ENCODE assay signal across 20 cellular contexts in the genomic region with DNA sequence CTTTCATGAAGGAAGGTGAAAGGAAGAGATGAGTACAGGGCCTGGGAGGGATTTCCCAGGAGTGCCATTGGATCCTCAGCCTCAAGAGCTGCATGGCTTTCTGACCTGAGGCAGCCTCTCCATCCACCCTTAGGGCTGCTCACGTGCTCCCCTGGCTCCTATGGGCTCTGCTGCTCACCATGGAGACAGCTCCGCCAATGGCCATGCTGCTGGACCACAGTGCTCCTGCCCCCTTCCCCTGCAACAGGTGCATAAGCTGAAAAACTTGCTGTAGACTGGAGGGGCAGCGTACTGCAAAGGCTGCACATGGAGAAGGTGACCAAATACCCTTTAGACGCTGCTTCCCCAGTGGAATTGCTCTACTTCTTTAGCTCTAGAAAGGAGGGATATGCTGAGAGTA.
DNase-seq lines count a peak whose midpoint lies in the region; ATAC-seq, FAIRE-seq and TF ChIP-seq lines count a peak whose summit lies in the region.
"Had no signal": no experiment of that assay in that cellular context is flagged by ENCODE, and none has a peak within 500 bp of the region (broad histone marks: within the 10 kb centered on the region; RNA-seq: fewer than 3 reads in every experiment).

No MANE protein-coding gene starts in this region.

- POLR2A ChIA-PET in HCT116 (lab: Charles Lee): no interaction called here
- POLR2A ChIA-PET in K562 (lab: Yijun Ruan, JAX): interaction anchor here (1.2 kb wide), 1 partner anchor 14 kb away, joined by 3 read pairs; no protein-coding TSS in a partner anchor

- no peak overlapping the region for H3K4me3 Mint-ChIP-seq in glutamatergic neuron (ENCODE audit: unreplicated experiment)
- H3K4me3 Mint-ChIP-seq: CD4-positive, alpha-beta memory T cell had no signal

- no peaks in the 10 kb centered on the region for H3K9me1 ChIP-seq in K562 (ENCODE audit: control insufficient read depth, insufficient read depth, low read length)

- H3K9ac ChIP-seq in HCT116 (ENCODE audit: low read length): no peak overlapping the region
- H3K9ac ChIP-seq in K562 (ENCODE audit: insufficient read depth in 1 of 2, low read depth in 2 of 2, low read length in 2 of 2): no peak overlapping the region

- H3K79me2 ChIP-seq in HCT116 (ENCODE audit: insufficient read depth, low read length) (no peaks in the 10 kb centered on the region), K562 (ENCODE audit: control insufficient read depth, insufficient read depth, low read length) (no peaks in the 10 kb centered on the region)

- 6% methylated on average over 4 of the region's 4 CpGs for WGBS in K562 (ENCODE audit: insufficient coverage, low coverage, missing lambda C conversion rate)
- WGBS in tibial nerve, 2 donors: 82 to 88% methylated on average over 4 of the region's 4 CpGs
- WGBS in right lobe of liver (ENCODE audit: insufficient coverage, low coverage, low lambda C conversion rate, missing lambda C conversion rate): 83% methylated on average over 2 of the region's 4 CpGs

- FAIRE-seq in K562 (lab: Jason Lieb, UNC): no peak
- FAIRE-seq: A549, D721Med, G401.6, GM19239, H1, HepG2 had no signal

- H3K4me3 ChIP-seq in HCT116 (replicated peaks in 1 of 2; ENCODE audit: low read depth in 1 of 2, low read length in 2 of 2): no peak overlapping the region
- no peak overlapping the region for H3K4me3 ChIP-seq in K562
- no peak overlapping the region for H3K4me3 ChIP-seq in upper lobe of right lung
- H3K4me3 ChIP-seq in tibial nerve: no peak overlapping the region
- no peak overlapping the region for H3K4me3 ChIP-seq in right lobe of liver
- H3K4me3 ChIP-seq: A549 had no signal

- in situ Hi-C loops in K562 (cut with MboI): loop anchor here (10.0 kb wide), 1 partner anchor 603 kb away; no protein-coding TSS in a partner anchor

- H3K27me3 Mint-ChIP-seq in glutamatergic neuron (ENCODE audit: unreplicated experiment): peaks cover 2% of the 10 kb centered on the region

- no peak for TF ChIP-seq CTCF in HCT116 (IDR thresholded peaks at IDR 0.05 in 2 of 3, conservative IDR thresholded peaks at IDR 0.05 in 1 of 3; ENCODE audit: borderline replicate concordance in 1 of 3, insufficient read depth in 1 of 3, low read depth in 2 of 3, low read length in 2 of 3)
- no peak for TF ChIP-seq CTCF in K562 (IDR thresholded peaks at IDR 0.05 in 2 of 3, conservative IDR thresholded peaks at IDR 0.05 in 1 of 3; ENCODE audit: insufficient read depth in 2 of 3, low read depth in 1 of 3, low read length in 3 of 3)
- TF ChIP-seq CTCF in upper lobe of right lung (IDR thresholded peaks at IDR 0.05): no peak
- no peak for TF ChIP-seq CTCF in glutamatergic neuron (IDR thresholded peaks at IDR 0.05; ENCODE audit: partially characterized antibody, unreplicated experiment)
- no peak for TF ChIP-seq CTCF in tibial nerve (IDR thresholded peaks at IDR 0.05)
- TF ChIP-seq CTCF in right lobe of liver (IDR thresholded peaks at IDR 0.05): no peak

- no peak for DNase-seq in HCT116 (ENCODE audit: low read depth, low spot score)
- DNase-seq in K562 (ENCODE audit: extremely low read depth in 1 of 4, low spot score in 3 of 4): peak in 3 of 4 experiments; percentile 24 to 29 (median 28)
- DNase-seq in upper lobe of right lung: peak; percentile 29
- no peak for DNase-seq in glutamatergic neuron
- no peak for DNase-seq in tibial nerve (ENCODE audit: low spot score in 2 of 2)
- DNase-seq in right lobe of liver: no peak
- DNase-seq: BE2C; CD4-positive, alpha-beta memory T cell; DMS153; DMS79 treated with DMSO at 0.1 percent for 48 hours; EL; HCEC 1CT had no signal

- H3K27me3 ChIP-seq in HCT116 (ENCODE audit: insufficient read depth, low read length) (peaks cover 42% of the 10 kb centered on the region), K562 (ENCODE audit: control insufficient read depth in 2 of 2, insufficient read depth in 2 of 2, low read length in 2 of 2) (peaks cover 4 to 21% of the 10 kb centered on the region in 2 experiments; a peak in 4 of 5 replicates), upper lobe of right lung (no peaks in the 10 kb centered on the region), tibial nerve (no peaks in the 10 kb centered on the region), right lobe of liver (no peaks in the 10 kb centered on the region)
- H3K27me3 ChIP-seq: BE2C had no signal

- H3K27ac ChIP-seq in HCT116 (ENCODE audit: low read depth, low read length) (no peak overlapping the region), K562 (ENCODE audit: extremely low read depth, low read depth, low read length) (no peak overlapping the region), upper lobe of right lung (no peak overlapping the region), tibial nerve (no peak overlapping the region), right lobe of liver (no peak overlapping the region)
- H3K27ac ChIP-seq: A549, C4-2B had no signal

- no peak for TF ChIP-seq POLR2A in HCT116 (IDR thresholded peaks at IDR 0.05; ENCODE audit: borderline replicate concordance, extremely low read depth, insufficient read depth, insufficient read length)
- TF ChIP-seq POLR2A in K562 (conservative IDR thresholded peaks at IDR 0.05): no peak
- TF ChIP-seq POLR2A in tibial nerve (IDR thresholded peaks at IDR 0.05): no peak
- TF ChIP-seq POLR2A in right lobe of liver (IDR thresholded peaks at IDR 0.05): no peak

- RAD21 ChIA-PET in HCT116 (lab: Charles Lee; ENCODE audit: low non-redundant PET in 1 of 2, low total read pairs in 2 of 2, uncharacterized antibody in 2 of 2, unreplicated experiment in 2 of 2): no interaction called here

- no peak for TF ChIP-seq RAD21 in HCT116 (IDR thresholded peaks at IDR 0.05; ENCODE audit: low read depth)
- TF ChIP-seq RAD21 in K562 (CRISPR knock-in tag; conservative IDR thresholded peaks at IDR 0.05 in 1 of 2, IDR thresholded peaks at IDR 0.05 in 1 of 2): no peak

- no peaks in the 10 kb centered on the region for H3K36me3 Mint-ChIP-seq in glutamatergic neuron (ENCODE audit: unreplicated experiment)
- H3K36me3 Mint-ChIP-seq: CD4-positive, alpha-beta memory T cell had no signal

- no peaks in the 10 kb centered on the region for H3K9me2 ChIP-seq in HCT116 (ENCODE audit: insufficient read depth)

- H4K20me1 ChIP-seq in HCT116 (ENCODE audit: insufficient read depth): no peaks in the 10 kb centered on the region
- no peaks in the 10 kb centered on the region for H4K20me1 ChIP-seq in K562 (replicated peaks; ENCODE audit: control insufficient read depth, insufficient read depth, low read length)

- H3K9me3 Mint-ChIP-seq in glutamatergic neuron (ENCODE audit: unreplicated experiment): peaks cover 2% of the 10 kb centered on the region
- H3K9me3 Mint-ChIP-seq: CD4-positive, alpha-beta memory T cell had no signal

- H3K9me3 ChIP-seq in HCT116 (ENCODE audit: control insufficient read depth in 1 of 2, insufficient read depth in 1 of 2, low read depth in 1 of 2, low read length in 2 of 2): no peaks in the 10 kb centered on the region
- no peaks in the 10 kb centered on the region for H3K9me3 ChIP-seq in K562 (replicated peaks; ENCODE audit: control insufficient read depth, insufficient read depth, low read depth, low read length)
- no peaks in the 10 kb centered on the region for H3K9me3 ChIP-seq in upper lobe of right lung
- H3K9me3 ChIP-seq in tibial nerve: no peaks in the 10 kb centered on the region
- H3K9me3 ChIP-seq in right lobe of liver: no peaks in the 10 kb centered on the region
- H3K9me3 ChIP-seq: A549, BE2C had no signal

- no peak for TF ChIP-seq EP300 in K562 (IDR thresholded peaks at IDR 0.05; ENCODE audit: low read length)
- TF ChIP-seq EP300 in tibial nerve (IDR thresholded peaks at IDR 0.05): no peak

- ATAC-seq in GM18868 (IDR thresholded peaks at IDR 0.05; ENCODE audit: unreplicated experiment): peak; percentile 42
- ATAC-seq in HCT116: peak; percentile 62
- ATAC-seq in K562: peak; percentile 51
- ATAC-seq in upper lobe of right lung: no peak
- no peak for ATAC-seq in right lobe of liver
- ATAC-seq: A549 had no signal

- H2AFZ ChIP-seq in HCT116 (ENCODE audit: low read depth, low read length, poor library complexity, severe bottlenecking) (no peak overlapping the region), K562 (ENCODE audit: low read depth, low read length) (no peak overlapping the region)

- intact Hi-C loops in HCT116 (cut with micrococcal nuclease): no loop called here
- intact Hi-C loops in K562 (cut with micrococcal nuclease): no loop called here
- intact Hi-C loops in upper lobe of right lung (cut with DNase I): no loop called here
- intact Hi-C loops in right lobe of liver (cut with DNase I): no loop called here

- H3K4me1 ChIP-seq in HCT116 (ENCODE audit: control insufficient read depth in 1 of 2, insufficient read depth in 2 of 2, low read length in 2 of 2) (no peaks in the 10 kb centered on the region), K562 (replicated peaks in 1 of 2; ENCODE audit: control insufficient read depth in 2 of 2, insufficient read depth in 2 of 2, low read length in 2 of 2) (peaks cover 6 to 11% of the 10 kb centered on the region in 2 experiments; a peak in 4 of 5 replicates), upper lobe of right lung (no peaks in the 10 kb centered on the region), tibial nerve (peaks cover 0 to 12% (median 3%) of the 10 kb centered on the region in 4 donors), right lobe of liver (no peaks in the 10 kb centered on the region)
- H3K4me1 ChIP-seq: A549, BE2C had no signal

- BruUV-seq in HCT116 (replicated peaks; lab: Mats Ljungman, UMichigan) (no TSS peak), K562 (replicated peaks; lab: Mats Ljungman, UMichigan) (no TSS peak)

- no peaks in the 10 kb centered on the region for H3K36me3 ChIP-seq in HCT116 (ENCODE audit: control insufficient read depth in 1 of 2, insufficient read depth in 2 of 2, low read length in 2 of 2)
- H3K36me3 ChIP-seq in K562 (ENCODE audit: control insufficient read depth, insufficient read depth, low read length): no peaks in the 10 kb centered on the region
- H3K36me3 ChIP-seq in upper lobe of right lung: no peaks in the 10 kb centered on the region
- H3K36me3 ChIP-seq in tibial nerve: no peaks in the 10 kb centered on the region
- no peaks in the 10 kb centered on the region for H3K36me3 ChIP-seq in right lobe of liver

- CTCF ChIA-PET in HCT116 (lab: Charles Lee) (no interaction called here), K562 (lab: Yijun Ruan, JAX; ENCODE audit: low intra/inter-chr PET ratio) (no interaction called here)

- H3K4me1 Mint-ChIP-seq in glutamatergic neuron (ENCODE audit: low read depth, unreplicated experiment): no peaks in the 10 kb centered on the region
- H3K4me1 Mint-ChIP-seq: CD4-positive, alpha-beta memory T cell had no signal

- H3K4me2 ChIP-seq in HCT116 (ENCODE audit: low read length) (no peak overlapping the region), K562 (ENCODE audit: insufficient read depth, low read length) (no peak overlapping the region)
- H3K4me2 ChIP-seq: A549 had no signal

- no peak overlapping the region for H3K27ac Mint-ChIP-seq in glutamatergic neuron (ENCODE audit: unreplicated experiment)
- H3K27ac Mint-ChIP-seq: CD4-positive, alpha-beta memory T cell had no signal

TF ChIP-seq in HCT116, 20 proteins besides CTCF, POLR2A, EP300 and RAD21 (continues in another document):
- TF ChIP-seq JUND (IDR thresholded peaks at IDR 0.05) (no peak), SP1 (IDR thresholded peaks at IDR 0.05; ENCODE audit: low read depth) (no peak)

TF ChIP-seq in K562, 482 proteins besides CTCF, POLR2A, EP300 and RAD21 (continues in another document):
- peak; percentile 42; the same call in 1 of the 2 replicates for TF ChIP-seq RFX1 (IDR thresholded peaks at IDR 0.05)
- peak; percentile 44; the same call in 1 of the 2 replicates for TF ChIP-seq BHLHE40 (IDR thresholded peaks at IDR 0.05; ENCODE audit: low read length)
- no peak for TF ChIP-seq SOX6 (IDR thresholded peaks at IDR 0.05)

Comparison
In these comparisons a context has a peak if more than half of its experiments do, and no peak if none do; other contexts are left out.
1. ATAC-seq: peak in GM18868 (single experiment), HCT116 (single experiment) and K562 (single experiment); none in upper lobe of right lung (single experiment) and right lobe of liver (0 of 4).
2. DNase-seq: peak in K562 (3 of 4) and upper lobe of right lung (single experiment); none in HCT116 (single experiment), glutamatergic neuron (single experiment), tibial nerve (0 of 2) and right lobe of liver (0 of 3).